ENCODE assay signal across 8 cellular contexts in the genomic region with DNA sequence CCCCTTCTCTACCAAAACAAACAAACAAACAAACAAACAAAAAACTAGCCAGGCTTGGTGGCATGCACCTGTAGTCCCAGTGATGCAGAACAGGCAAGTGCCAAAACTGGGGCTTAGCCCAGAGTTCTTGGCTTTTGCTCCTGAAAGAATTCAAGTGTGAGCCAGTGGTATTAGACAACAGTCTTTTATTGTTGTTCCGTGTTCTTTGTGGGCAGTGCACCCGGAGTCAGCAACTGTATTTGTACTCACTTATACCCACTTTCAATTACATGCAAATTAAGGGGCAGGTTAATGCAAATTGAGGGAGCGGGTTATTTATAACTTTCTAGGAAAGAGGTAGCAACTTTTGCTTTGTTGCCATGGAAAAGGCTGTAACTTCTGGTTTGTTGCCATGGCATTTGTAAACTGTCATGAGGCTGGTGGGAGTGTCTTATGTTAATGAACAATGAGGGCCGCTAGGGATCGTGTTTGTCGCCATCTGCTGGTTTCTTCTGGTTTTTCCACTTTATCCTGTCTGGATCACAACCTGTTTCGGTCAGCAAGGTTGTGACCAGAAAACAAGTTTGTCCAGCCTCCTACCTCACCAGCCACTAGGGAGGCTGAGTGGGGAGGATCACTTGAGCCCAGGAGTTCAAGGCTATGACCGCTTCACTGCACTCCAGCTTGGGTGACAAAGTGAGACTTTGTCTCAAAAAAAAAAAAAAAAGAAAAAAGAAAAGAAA.
DNase-seq lines count a peak whose midpoint lies in the region; ATAC-seq and TF ChIP-seq lines count a peak whose summit lies in the region.

No MANE protein-coding gene starts in this region.

- no peaks in the 10 kb centered on the region for H3K36me3 Mint-ChIP-seq in activated CD8-positive, alpha-beta T cell treated with anti-CD3 and anti-CD28 coated beads, Interleukin-2, amount 10 ng/mL, durations not matched to agents 7 days and 5 days (ENCODE audit: low read depth)

- TF ChIP-seq POLR2A in spleen (IDR thresholded peaks at IDR 0.05): no peak

- peaks cover 0 to 6% (median 0%) of the 10 kb centered on the region in 7 donors for H3K27me3 ChIP-seq in spleen (replicated peaks in 1 of 7)

- TF ChIP-seq CTCF in spleen (IDR thresholded peaks at IDR 0.05 in 8 of 11, conservative IDR thresholded peaks at IDR 0.05 in 3 of 11): peak in 7 of 11 experiments; percentile 6 to 41 (median 28)

- WGBS in spleen, 5 donors: 36 to 40% (median 37%) methylated on average over 8 of the region's 8 CpGs

- ATAC-seq in GM18498 (IDR thresholded peaks at IDR 0.05; ENCODE audit: unreplicated experiment) (peak; percentile 68), HG02970 (IDR thresholded peaks at IDR 0.05; ENCODE audit: low FRiP score, unreplicated experiment) (peak; percentile 74)
- ATAC-seq in activated CD8-positive, alpha-beta T cell treated with anti-CD3 and anti-CD28 coated beads, Interleukin-2, amount 10 ng/mL, durations not matched to agents 7 days and 5 days: peak; percentile 74

- no peaks in the 10 kb centered on the region for H3K4me1 ChIP-seq in spleen

- H3K4me1 Mint-ChIP-seq in activated CD8-positive, alpha-beta T cell treated with anti-CD3 and anti-CD28 coated beads, Interleukin-2, amount 10 ng/mL, durations not matched to agents 7 days and 5 days (ENCODE audit: low read depth): no peaks in the 10 kb centered on the region

- H3K9me3 ChIP-seq in spleen: no peaks in the 10 kb centered on the region

- CTCF ChIA-PET in activated CD8-positive, alpha-beta T cell treated with anti-CD3 and anti-CD28 coated beads, Interleukin-2, amount 10 ng/mL, durations not matched to agents 7 days and 5 days (lab: Charles Lee): no interaction called here

- no peak overlapping the region for H3K4me3 Mint-ChIP-seq in activated CD8-positive, alpha-beta T cell treated with anti-CD3 and anti-CD28 coated beads, Interleukin-2, amount 10 ng/mL, durations not matched to agents 7 days and 5 days

- intact Hi-C loops in spleen (cut with DNase I; ENCODE audit: low total_unique reads): no loop called here

- H3K4me3 ChIP-seq in spleen: no peak overlapping the region

- peak in 8 of 14 donors; percentile 0 to 17 (median 3) for DNase-seq in C1 segment of cervical spinal cord (lab: John Stamatoyannopoulos, UW)
- DNase-seq in NCI-H524 treated with DMSO at 0.1 percent for 48 hours (lab: John Stamatoyannopoulos, UW): peak; percentile 9
- DNase-seq in activated CD8-positive, alpha-beta T cell treated with anti-CD3 and anti-CD28 coated beads, Interleukin-2, amount 10 ng/mL, durations not matched to agents 7 days and 5 days: peak; percentile 50
- DNase-seq in glomerular endothelial cell (ENCODE audit: extremely low read depth, low read depth, low spot score): peak; percentile 80
- no peak for DNase-seq in spleen
- no peak for DNase-seq in NCI-H345 (lab: John Stamatoyannopoulos, UW)

- peaks cover 5% of the 10 kb centered on the region for H3K27me3 Mint-ChIP-seq in activated CD8-positive, alpha-beta T cell treated with anti-CD3 and anti-CD28 coated beads, Interleukin-2, amount 10 ng/mL, durations not matched to agents 7 days and 5 days (ENCODE audit: low read depth)

- no peak overlapping the region for H3K27ac ChIP-seq in spleen

- no peaks in the 10 kb centered on the region for H3K36me3 ChIP-seq in spleen

- POLR2A ChIA-PET in activated CD8-positive, alpha-beta T cell treated with anti-CD3 and anti-CD28 coated beads, Interleukin-2, amount 10 ng/mL, durations not matched to agents 7 days and 5 days (lab: Charles Lee): no interaction called here

- no peak overlapping the region for H3K27ac Mint-ChIP-seq in activated CD8-positive, alpha-beta T cell treated with anti-CD3 and anti-CD28 coated beads, Interleukin-2, amount 10 ng/mL, durations not matched to agents 7 days and 5 days

- H3K9me3 Mint-ChIP-seq in activated CD8-positive, alpha-beta T cell treated with anti-CD3 and anti-CD28 coated beads, Interleukin-2, amount 10 ng/mL, durations not matched to agents 7 days and 5 days (ENCODE audit: insufficient read depth): no peaks in the 10 kb centered on the region

Comparison
In these comparisons a context has a peak if more than half of its experiments do, and no peak if none do; other contexts are left out.
1. DNase-seq: peak in C1 segment of cervical spinal cord (8 of 14), NCI-H524 treated with DMSO at 0.1 percent for 48 hours (single experiment), activated CD8-positive, alpha-beta T cell treated with anti-CD3 and anti-CD28 coated beads, Interleukin-2, amount 10 ng/mL, durations not matched to agents 7 days and 5 days (single experiment) and glomerular endothelial cell (single experiment); none in spleen (single experiment) and NCI-H345 (single experiment).
2. Peak in every context shown above with its lines, with median percentiles within 50 percentile points of each other: ATAC-seq.